In genomic region chr15:45200799-45201556, GRCh38 we compare ENCODE assay signal across 1 cellular context.
TF ChIP-seq lines count a peak whose summit lies in the region.

No MANE protein-coding gene starts in this region.

TF ChIP-seq in HEK293, 187 proteins besides CTCF, POLR2A, EP300 and RAD21 (continued from another document and continues in another):
- TF ChIP-seq, protein P1, sequence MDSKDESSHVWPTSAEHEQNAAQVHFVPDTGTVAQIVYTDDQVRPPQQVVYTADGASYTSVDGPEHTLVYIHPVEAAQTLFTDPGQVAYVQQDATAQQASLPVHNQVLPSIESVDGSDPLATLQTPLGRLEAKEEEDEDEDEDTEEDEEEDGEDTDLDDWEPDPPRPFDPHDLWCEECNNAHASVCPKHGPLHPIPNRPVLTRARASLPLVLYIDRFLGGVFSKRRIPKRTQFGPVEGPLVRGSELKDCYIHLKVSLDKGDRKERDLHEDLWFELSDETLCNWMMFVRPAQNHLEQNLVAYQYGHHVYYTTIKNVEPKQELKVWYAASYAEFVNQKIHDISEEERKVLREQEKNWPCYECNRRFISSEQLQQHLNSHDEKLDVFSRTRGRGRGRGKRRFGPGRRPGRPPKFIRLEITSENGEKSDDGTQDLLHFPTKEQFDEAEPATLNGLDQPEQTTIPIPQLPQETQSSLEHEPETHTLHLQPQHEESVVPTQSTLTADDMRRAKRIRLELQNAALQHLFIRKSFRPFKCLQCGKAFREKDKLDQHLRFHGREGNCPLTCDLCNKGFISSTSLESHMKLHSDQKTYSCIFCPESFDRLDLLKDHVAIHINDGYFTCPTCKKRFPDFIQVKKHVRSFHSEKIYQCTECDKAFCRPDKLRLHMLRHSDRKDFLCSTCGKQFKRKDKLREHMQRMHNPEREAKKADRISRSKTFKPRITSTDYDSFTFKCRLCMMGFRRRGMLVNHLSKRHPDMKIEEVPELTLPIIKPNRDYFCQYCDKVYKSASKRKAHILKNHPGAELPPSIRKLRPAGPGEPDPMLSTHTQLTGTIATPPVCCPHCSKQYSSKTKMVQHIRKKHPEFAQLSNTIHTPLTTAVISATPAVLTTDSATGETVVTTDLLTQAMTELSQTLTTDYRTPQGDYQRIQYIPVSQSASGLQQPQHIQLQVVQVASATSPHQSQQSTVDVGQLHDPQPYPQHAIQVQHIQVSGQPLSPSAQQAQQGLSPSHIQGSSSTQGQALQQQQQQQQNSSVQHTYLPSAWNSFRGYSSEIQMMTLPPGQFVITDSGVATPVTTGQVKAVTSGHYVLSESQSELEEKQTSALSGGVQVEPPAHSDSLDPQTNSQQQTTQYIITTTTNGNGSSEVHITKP (tag by site-specific recombination; IDR thresholded peaks at IDR 0.05) = no peak
- TF ChIP-seq, protein P2, sequence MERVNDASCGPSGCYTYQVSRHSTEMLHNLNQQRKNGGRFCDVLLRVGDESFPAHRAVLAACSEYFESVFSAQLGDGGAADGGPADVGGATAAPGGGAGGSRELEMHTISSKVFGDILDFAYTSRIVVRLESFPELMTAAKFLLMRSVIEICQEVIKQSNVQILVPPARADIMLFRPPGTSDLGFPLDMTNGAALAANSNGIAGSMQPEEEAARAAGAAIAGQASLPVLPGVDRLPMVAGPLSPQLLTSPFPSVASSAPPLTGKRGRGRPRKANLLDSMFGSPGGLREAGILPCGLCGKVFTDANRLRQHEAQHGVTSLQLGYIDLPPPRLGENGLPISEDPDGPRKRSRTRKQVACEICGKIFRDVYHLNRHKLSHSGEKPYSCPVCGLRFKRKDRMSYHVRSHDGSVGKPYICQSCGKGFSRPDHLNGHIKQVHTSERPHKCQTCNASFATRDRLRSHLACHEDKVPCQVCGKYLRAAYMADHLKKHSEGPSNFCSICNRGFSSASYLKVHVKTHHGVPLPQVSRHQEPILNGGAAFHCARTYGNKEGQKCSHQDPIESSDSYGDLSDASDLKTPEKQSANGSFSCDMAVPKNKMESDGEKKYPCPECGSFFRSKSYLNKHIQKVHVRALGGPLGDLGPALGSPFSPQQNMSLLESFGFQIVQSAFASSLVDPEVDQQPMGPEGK (tag by site-specific recombination; IDR thresholded peaks at IDR 0.05) = 0 out of 2 replicates have a peak, but pooled peaks have one; percentile 6
- TF ChIP-seq ZBTB20 (tag by site-specific recombination; IDR thresholded peaks at IDR 0.05) = no peak
- TF ChIP-seq ZNF639 (tag by site-specific recombination; IDR thresholded peaks at IDR 0.05) = peak; percentile 56; the same call in 1 of the 2 replicates
- TF ChIP-seq ZNF555 (tag by site-specific recombination; conservative IDR thresholded peaks at IDR 0.05) = no peak
- 0 out of 2 replicates have a peak, but pooled peaks have one; percentile 16 for TF ChIP-seq ZNF561 (tag by site-specific recombination; IDR thresholded peaks at IDR 0.05; ENCODE audit: borderline replicate concordance)
- peak; percentile 30 for TF ChIP-seq ZEB2 (tag by site-specific recombination; IDR thresholded peaks at IDR 0.05)
- TF ChIP-seq ZNF660 (tag by site-specific recombination; IDR thresholded peaks at IDR 0.05) = peak; percentile 92
- TF ChIP-seq ZNF2 (tag by site-specific recombination; IDR thresholded peaks at IDR 0.05) = peak; percentile 74
- TF ChIP-seq ZNF626 (tag by site-specific recombination; IDR thresholded peaks at IDR 0.05) = no peak
- TF ChIP-seq ZSCAN30 (tag by site-specific recombination; IDR thresholded peaks at IDR 0.05) = peak; percentile 73
- no peak for TF ChIP-seq ZNF510 (tag by site-specific recombination; IDR thresholded peaks at IDR 0.05; ENCODE audit: insufficient replicate concordance)
- no peak for TF ChIP-seq SALL2 (tag by site-specific recombination; IDR thresholded peaks at IDR 0.05; ENCODE audit: borderline replicate concordance)
- no peak for TF ChIP-seq ZNF560 (tag by site-specific recombination; IDR thresholded peaks at IDR 0.05; ENCODE audit: borderline replicate concordance)
- TF ChIP-seq ZNF211 (tag by site-specific recombination; IDR thresholded peaks at IDR 0.05; ENCODE audit: low read depth) = no peak
- TF ChIP-seq, protein P3, sequence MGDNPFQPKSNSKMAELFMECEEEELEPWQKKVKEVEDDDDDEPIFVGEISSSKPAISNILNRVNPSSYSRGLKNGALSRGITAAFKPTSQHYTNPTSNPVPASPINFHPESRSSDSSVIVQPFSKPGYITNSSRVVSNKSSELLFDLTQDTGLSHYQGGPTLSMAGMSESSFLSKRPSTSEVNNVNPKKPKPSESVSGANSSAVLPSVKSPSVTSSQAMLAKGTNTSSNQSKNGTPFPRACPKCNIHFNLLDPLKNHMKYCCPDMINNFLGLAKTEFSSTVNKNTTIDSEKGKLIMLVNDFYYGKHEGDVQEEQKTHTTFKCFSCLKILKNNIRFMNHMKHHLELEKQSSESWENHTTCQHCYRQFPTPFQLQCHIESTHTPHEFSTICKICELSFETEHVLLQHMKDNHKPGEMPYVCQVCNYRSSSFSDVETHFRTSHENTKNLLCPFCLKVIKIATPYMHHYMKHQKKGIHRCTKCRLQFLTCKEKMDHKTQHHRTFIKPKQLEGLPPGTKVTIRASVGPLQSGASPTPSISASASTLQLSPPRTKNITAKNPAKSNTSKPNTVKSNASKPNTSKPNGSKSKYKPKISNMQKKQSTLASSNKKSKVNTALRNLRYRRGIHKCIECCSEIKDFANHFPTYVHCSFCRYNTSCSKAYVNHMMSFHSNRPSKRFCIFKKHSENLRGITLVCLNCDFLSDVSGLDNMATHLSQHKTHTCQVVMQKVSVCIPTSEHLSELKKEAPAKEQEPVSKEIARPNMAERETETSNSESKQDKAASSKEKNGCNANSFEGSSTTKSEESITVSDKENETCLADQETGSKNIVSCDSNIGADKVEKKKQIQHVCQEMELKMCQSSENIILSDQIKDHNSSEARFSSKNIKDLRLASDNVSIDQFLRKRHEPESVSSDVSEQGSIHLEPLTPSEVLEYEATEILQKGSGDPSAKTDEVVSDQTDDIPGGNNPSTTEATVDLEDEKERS (tag by site-specific recombination; IDR thresholded peaks at IDR 0.05) = 0 out of 2 replicates have a peak, but pooled peaks have one; percentile 11
- TF ChIP-seq AEBP2 (tag by site-specific recombination; IDR thresholded peaks at IDR 0.05; ENCODE audit: borderline replicate concordance) = no peak
- TF ChIP-seq ZNF354C (tag by site-specific recombination; IDR thresholded peaks at IDR 0.05; ENCODE audit: borderline replicate concordance, low read depth) = no peak
- no peak for TF ChIP-seq ZNF449 (tag by site-specific recombination; IDR thresholded peaks at IDR 0.05)
- TF ChIP-seq ZNF223 (tag by site-specific recombination; IDR thresholded peaks at IDR 0.05) = no peak
- no peak for TF ChIP-seq ZNF677 (tag by site-specific recombination; IDR thresholded peaks at IDR 0.05)
- TF ChIP-seq ZNF670 (tag by site-specific recombination; IDR thresholded peaks at IDR 0.05; ENCODE audit: low read depth) = no peak
- no peak for TF ChIP-seq ZNF843 (tag by site-specific recombination; IDR thresholded peaks at IDR 0.05)
- peak; percentile 14; the same call in 1 of the 2 replicates for TF ChIP-seq ZBTB8A (tag by site-specific recombination; IDR thresholded peaks at IDR 0.05)
- TF ChIP-seq ZNF785 (tag by site-specific recombination; IDR thresholded peaks at IDR 0.05) = no peak
- TF ChIP-seq SCRT1 (tag by site-specific recombination; IDR thresholded peaks at IDR 0.05; ENCODE audit: borderline replicate concordance) = no peak
- no peak for TF ChIP-seq ZNF350 (tag by site-specific recombination; IDR thresholded peaks at IDR 0.05)
- no peak for TF ChIP-seq ZNF549 (tag by site-specific recombination; IDR thresholded peaks at IDR 0.05)
- no peak for TF ChIP-seq ZNF768 (tag by site-specific recombination; IDR thresholded peaks at IDR 0.05)
- 0 out of 2 replicates have a peak, but pooled peaks have one; percentile 19 for TF ChIP-seq KLF7 (tag by site-specific recombination; IDR thresholded peaks at IDR 0.05; ENCODE audit: borderline replicate concordance)
- 0 out of 2 replicates have a peak, but pooled peaks have one; percentile 19 for TF ChIP-seq KLF10 (tag by site-specific recombination; IDR thresholded peaks at IDR 0.05)
- TF ChIP-seq ZNF248 (tag by site-specific recombination; IDR thresholded peaks at IDR 0.05) = no peak
- no peak for TF ChIP-seq ZNF174 (tag by site-specific recombination; IDR thresholded peaks at IDR 0.05)
- TF ChIP-seq GLIS1 (tag by site-specific recombination; IDR thresholded peaks at IDR 0.05) = no peak
- TF ChIP-seq MYNN (tag by site-specific recombination; IDR thresholded peaks at IDR 0.05; ENCODE audit: borderline replicate concordance) = no peak
- TF ChIP-seq ZNF600 (tag by site-specific recombination; IDR thresholded peaks at IDR 0.05) = peak; percentile 57; the same call in 1 of the 2 replicates
- TF ChIP-seq KLF16 (tag by site-specific recombination; IDR thresholded peaks at IDR 0.05) = peak; percentile 56
- TF ChIP-seq ZNF791 (tag by site-specific recombination; IDR thresholded peaks at IDR 0.05) = no peak
- 0 out of 2 replicates have a peak, but pooled peaks have one; percentile 9 for TF ChIP-seq ZBTB6 (tag by site-specific recombination; IDR thresholded peaks at IDR 0.05)
- no peak for TF ChIP-seq ZNF37A (tag by site-specific recombination; IDR thresholded peaks at IDR 0.05)
- peak; percentile 34; the same call in 1 of the 2 replicates for TF ChIP-seq ZNF692 (tag by site-specific recombination; IDR thresholded peaks at IDR 0.05)
- no peak for TF ChIP-seq TSHZ1 (tag by site-specific recombination; IDR thresholded peaks at IDR 0.05; ENCODE audit: borderline replicate concordance)
- no peak for TF ChIP-seq ZNF175 (tag by site-specific recombination; IDR thresholded peaks at IDR 0.05)
